In genomic region chr9:91945277-91946074, GRCh38 we compare ENCODE assay signal across 14 cellular contexts. TPM values are rescaled to one million over a fixed set of nuclear protein-coding genes. Genes with fewer than 3 reads are reported as not detected.
DNase-seq lines count a peak whose midpoint lies in the region; ATAC-seq and TF ChIP-seq lines count a peak whose summit lies in the region.
"Had no signal": no experiment of that assay in that cellular context is flagged by ENCODE, and none has a peak within 500 bp of the region (broad histone marks: within the 10 kb centered on the region; RNA-seq: fewer than 3 reads in every experiment).

No MANE protein-coding gene starts in this region.

- TF ChIP-seq POLR2A in gastrocnemius medialis (IDR thresholded peaks at IDR 0.05) = no peak

- peak overlapping the region; percentile 88 for H3K4me3 Mint-ChIP-seq in endodermal cell
- H3K4me3 Mint-ChIP-seq in activated T-helper 1 cell treated with anti-CD3 and anti-CD28 coated beads, Interleukin-12 subunit alpha, Interleukin-12 subunit beta, Interleukin-2, Interleukin-4 antibody, amounts not matched to agents 30 ng/mL and 10 ng/mL and 1 ng/mL, durations not matched to agents 14 hours and 24 hours and 36 hours = no peak overlapping the region
- H3K4me3 Mint-ChIP-seq: activated B cell treated with CpG ODN at 0.5 μM for 24 hours had no signal

- DNase-seq in A673 (ENCODE audit: low spot score) = peak; percentile 89
- DNase-seq in endodermal cell = peak; percentile 83
- DNase-seq in mesendoderm = peak; percentile 98
- no peak for DNase-seq in activated T-helper 1 cell treated with anti-CD3 and anti-CD28 coated beads, Interleukin-12 subunit alpha, Interleukin-12 subunit beta, Interleukin-2, Interleukin-4 antibody, amounts not matched to agents 30 ng/mL and 10 ng/mL and 1 ng/mL, durations not matched to agents 14 hours and 24 hours and 36 hours (ENCODE audit: low spot score)
- no peak for DNase-seq in gastrocnemius medialis
- DNase-seq: activated B cell treated with CpG ODN at 0.5 μM for 24 hours; stimulated activated CD4-positive, alpha-beta T cell treated with anti-CD3 and anti-CD28 coated beads, Interleukin-2, amount 100 ng/mL, for 48 hours had no signal

- H2BK5ac ChIP-seq in mesendoderm (ENCODE audit: low read length) = no peak overlapping the region

- H3K4me3 ChIP-seq in A673 (ENCODE audit: low read depth, low read length, poor library complexity, severe bottlenecking) (peak overlapping the region; percentile 14), HEK293 (ENCODE audit: low read depth, low read length) (no peak overlapping the region), endodermal cell (ENCODE audit: low read length) (peak overlapping the region; percentile 97), mesendoderm (ENCODE audit: low read length) (no peak overlapping the region), gastrocnemius medialis (no peak overlapping the region)
- H3K4me3 ChIP-seq: BLaER1 treated with 17β-estradiol and CSF1 and Interleukin-3, amounts not matched to agents 10 nM and 100 nM; suprapubic skin had no signal

- peaks cover 15% of the 10 kb centered on the region for H3K79me1 ChIP-seq in mesendoderm (ENCODE audit: low read length)

- H3K9me3 ChIP-seq in A673 (ENCODE audit: low read depth, low read length, poor library complexity, severe bottlenecking) (no peaks in the 10 kb centered on the region), HEK293 (ENCODE audit: control insufficient read depth, insufficient read depth, low read depth, low read length) (no peaks in the 10 kb centered on the region), endodermal cell (ENCODE audit: control insufficient read depth, low read length) (no peaks in the 10 kb centered on the region), gastrocnemius medialis (no peaks in the 10 kb centered on the region)
- H3K9me3 ChIP-seq: BLaER1 treated with 17β-estradiol and CSF1 and Interleukin-3, amounts not matched to agents 10 nM and 100 nM; suprapubic skin had no signal

- H3K36me3 Mint-ChIP-seq in endodermal cell (ENCODE audit: low read depth) = peaks cover 27% of the 10 kb centered on the region
- peaks cover 3% of the 10 kb centered on the region for H3K36me3 Mint-ChIP-seq in activated T-helper 1 cell treated with anti-CD3 and anti-CD28 coated beads, Interleukin-12 subunit alpha, Interleukin-12 subunit beta, Interleukin-2, Interleukin-4 antibody, amounts not matched to agents 30 ng/mL and 10 ng/mL and 1 ng/mL, durations not matched to agents 14 hours and 24 hours and 36 hours (ENCODE audit: low read depth)

- H3K27me3 ChIP-seq in A673 (replicated peaks; ENCODE audit: insufficient read depth, low read depth, low read length, poor library complexity) (no peaks in the 10 kb centered on the region), endodermal cell (ENCODE audit: control insufficient read depth, insufficient read depth, low read length, poor library complexity, severe bottlenecking) (no peaks in the 10 kb centered on the region), mesendoderm (ENCODE audit: insufficient read depth, low read length, poor library complexity) (no peaks in the 10 kb centered on the region), gastrocnemius medialis (peaks cover 26 to 38% (median 34%) of the 10 kb centered on the region in 3 donors)

- no TSS peak for BruUV-seq in A673 (replicated peaks; lab: Mats Ljungman, UMichigan)

- H2BK120ac ChIP-seq in mesendoderm (ENCODE audit: low read depth, low read length) = peak overlapping the region; percentile 75

- H3K4ac ChIP-seq in mesendoderm (ENCODE audit: low read depth, low read length) = no peak overlapping the region

- H3K9ac ChIP-seq in endodermal cell (ENCODE audit: extremely low read depth, low read length, poor library complexity, severe bottlenecking) (peak overlapping the region; percentile 87), mesendoderm (ENCODE audit: low read length) (peak overlapping the region; percentile 67)
- H3K9ac ChIP-seq: BLaER1 treated with 17β-estradiol and CSF1 and Interleukin-3, amounts not matched to agents 10 nM and 100 nM; KMS-11 had no signal

- POLR2A ChIA-PET in A673 (lab: Charles Lee; ENCODE audit: low non-redundant PET) = interaction anchor here (0.6 kb wide), 1 partner anchor 902 kb away, joined by 3 read pairs; no protein-coding TSS in a partner anchor
- POLR2A ChIA-PET in HEK293 (lab: Yijun Ruan, JAX) = interaction anchor here (0.7 to 0.9 kb wide), 2 partner anchors 10 to 1600 kb away, joined by 3 read pairs; no protein-coding TSS in a partner anchor

- no peaks in the 10 kb centered on the region for H3K36me3 ChIP-seq in A673 (ENCODE audit: insufficient read depth, low read length, poor library complexity, severe bottlenecking)
- H3K36me3 ChIP-seq in HEK293 (ENCODE audit: control insufficient read depth in 2 of 2, insufficient read depth in 1 of 2, low read length in 2 of 2) = no peaks in the 10 kb centered on the region
- peaks cover 43% of the 10 kb centered on the region for H3K36me3 ChIP-seq in endodermal cell (ENCODE audit: control insufficient read depth, insufficient read depth, low read length)
- no peaks in the 10 kb centered on the region for H3K36me3 ChIP-seq in mesendoderm (ENCODE audit: control insufficient read depth, insufficient read depth, low read length)
- no peaks in the 10 kb centered on the region for H3K36me3 ChIP-seq in gastrocnemius medialis
- H3K36me3 ChIP-seq: BLaER1 treated with 17β-estradiol and CSF1 and Interleukin-3, amounts not matched to agents 10 nM and 100 nM; suprapubic skin had no signal

- no peaks in the 10 kb centered on the region for H3K9me3 Mint-ChIP-seq in endodermal cell
- H3K9me3 Mint-ChIP-seq in activated T-helper 1 cell treated with anti-CD3 and anti-CD28 coated beads, Interleukin-12 subunit alpha, Interleukin-12 subunit beta, Interleukin-2, Interleukin-4 antibody, amounts not matched to agents 30 ng/mL and 10 ng/mL and 1 ng/mL, durations not matched to agents 14 hours and 24 hours and 36 hours = no peaks in the 10 kb centered on the region
- H3K9me3 Mint-ChIP-seq: activated B cell treated with CpG ODN at 0.5 μM for 24 hours had no signal

- H3K4me1 ChIP-seq in A673 (ENCODE audit: insufficient read depth, low read length, poor library complexity, severe bottlenecking) (peaks cover 47% of the 10 kb centered on the region), HEK293 (ENCODE audit: control insufficient read depth, insufficient read depth, low read length) (peaks cover 13% of the 10 kb centered on the region), endodermal cell (ENCODE audit: control insufficient read depth, insufficient read depth, low read length) (peaks cover 8% of the 10 kb centered on the region), mesendoderm (ENCODE audit: control insufficient read depth, low read depth, low read length) (peaks cover 29% of the 10 kb centered on the region), gastrocnemius medialis (peaks cover 0 to 7% of the 10 kb centered on the region in 2 donors)

- no peak overlapping the region for H4K8ac ChIP-seq in mesendoderm (ENCODE audit: low read depth, low read length)

- H3K27me3 Mint-ChIP-seq in endodermal cell (ENCODE audit: insufficient read depth) = no peaks in the 10 kb centered on the region
- peaks cover 34% of the 10 kb centered on the region for H3K27me3 Mint-ChIP-seq in activated T-helper 1 cell treated with anti-CD3 and anti-CD28 coated beads, Interleukin-12 subunit alpha, Interleukin-12 subunit beta, Interleukin-2, Interleukin-4 antibody, amounts not matched to agents 30 ng/mL and 10 ng/mL and 1 ng/mL, durations not matched to agents 14 hours and 24 hours and 36 hours (ENCODE audit: insufficient read depth)

- intact Hi-C loops in A673 (cut with micrococcal nuclease; ENCODE audit: unreplicated experiment) = loop anchor here (1.0 to 5.0 kb wide), 2 partner anchors 46 to 98 kb away; no protein-coding TSS in a partner anchor
- intact Hi-C loops in activated T-helper 1 cell treated with anti-CD3 and anti-CD28 coated beads, Interleukin-12 subunit alpha, Interleukin-12 subunit beta, Interleukin-2, Interleukin-4 antibody, amounts not matched to agents 30 ng/mL and 10 ng/mL and 1 ng/mL, durations not matched to agents 14 hours and 24 hours and 36 hours (cut with micrococcal nuclease) = no loop called here
- intact Hi-C loops in gastrocnemius medialis (cut with DNase I; ENCODE audit: low total_unique reads) = loop anchor here (5.0 kb wide), 1 partner anchor 168 kb away; no protein-coding TSS in a partner anchor

- in situ Hi-C loops in gastrocnemius medialis (cut with MboI; ENCODE audit: low sequenced_read_pairs in 4 of 4) = loop anchor here in 1 of 4 donors (25.0 kb wide), 1 partner anchor 158 kb away; no protein-coding TSS in a partner anchor

- no peak overlapping the region for H3K23ac ChIP-seq in mesendoderm (ENCODE audit: low read length)

- CTCF ChIA-PET in A673 (lab: Charles Lee) (interaction anchor here (0.7 to 1.7 kb wide), 5 partner anchors 9 to 1082 kb away, joined by 3 to 11 read pairs (median 5); no protein-coding TSS in a partner anchor), HEK293 (lab: Yijun Ruan, JAX) (interaction anchor here (0.6 to 2.8 kb wide), 8 partner anchors 9 to 1050 kb away, joined by 3 to 15 read pairs (median 5); no protein-coding TSS in a partner anchor)

- H4K5ac ChIP-seq in mesendoderm (ENCODE audit: low read length) = no peak overlapping the region

- H3K27ac Mint-ChIP-seq in endodermal cell = peak overlapping the region; percentile 56
- H3K27ac Mint-ChIP-seq in activated T-helper 1 cell treated with anti-CD3 and anti-CD28 coated beads, Interleukin-12 subunit alpha, Interleukin-12 subunit beta, Interleukin-2, Interleukin-4 antibody, amounts not matched to agents 30 ng/mL and 10 ng/mL and 1 ng/mL, durations not matched to agents 14 hours and 24 hours and 36 hours = no peak overlapping the region
- H3K27ac Mint-ChIP-seq: activated B cell treated with CpG ODN at 0.5 μM for 24 hours had no signal

- 20 to 49% methylated on average over 2 to 10 of the region's 10 CpGs for WGBS in endodermal cell (ENCODE audit: insufficient coverage in 1 of 2, insufficient read length in 1 of 2), 2 experiments
- no CpG with 5 or more reads among the region's 10 CpGs for WGBS in mesendoderm (ENCODE audit: extremely low coverage, insufficient coverage, low lambda C conversion rate)

- no peak overlapping the region for H2BK15ac ChIP-seq in mesendoderm (replicated peaks; ENCODE audit: low read depth)

- TF ChIP-seq CTCF in A673 (conservative IDR thresholded peaks at IDR 0.05; ENCODE audit: low read depth, low read length) = no peak
- no peak for TF ChIP-seq CTCF in HEK293 (tag by site-specific recombination; IDR thresholded peaks at IDR 0.05)
- TF ChIP-seq CTCF in endodermal cell (conservative IDR thresholded peaks at IDR 0.05) = no peak
- TF ChIP-seq CTCF in gastrocnemius medialis (IDR thresholded peaks at IDR 0.05 in 4 of 5, conservative IDR thresholded peaks at IDR 0.05 in 1 of 5) = no peak

- H3K4me1 Mint-ChIP-seq in endodermal cell = peaks cover 62% of the 10 kb centered on the region
- peaks cover 16% of the 10 kb centered on the region for H3K4me1 Mint-ChIP-seq in activated T-helper 1 cell treated with anti-CD3 and anti-CD28 coated beads, Interleukin-12 subunit alpha, Interleukin-12 subunit beta, Interleukin-2, Interleukin-4 antibody, amounts not matched to agents 30 ng/mL and 10 ng/mL and 1 ng/mL, durations not matched to agents 14 hours and 24 hours and 36 hours (ENCODE audit: low read depth)

- H3K56ac ChIP-seq in mesendoderm (ENCODE audit: low read length) = peak overlapping the region; percentile 74

- peak overlapping the region; percentile 95 for H3K18ac ChIP-seq in mesendoderm (ENCODE audit: low read length)

- no peak for ATAC-seq in HG02763 (IDR thresholded peaks at IDR 0.05; ENCODE audit: unreplicated experiment)
- no peak for ATAC-seq in gastrocnemius medialis
- ATAC-seq in GM21526 (IDR thresholded peaks at IDR 0.05; ENCODE audit: low FRiP score, unreplicated experiment) = no peak

- peak overlapping the region; percentile 79 for H3K27ac ChIP-seq in A673 (ENCODE audit: low read depth, low read length, poor library complexity, severe bottlenecking)
- peak overlapping the region; percentile 8; the same call in 1 of the 2 replicates for H3K27ac ChIP-seq in HEK293 (ENCODE audit: extremely low read depth, low read depth, low read length)
- no peak overlapping the region for H3K27ac ChIP-seq in endodermal cell (ENCODE audit: low read depth, low read length)
- H3K27ac ChIP-seq in mesendoderm (ENCODE audit: low read depth, low read length) = peak overlapping the region; percentile 25
- no peak overlapping the region for H3K27ac ChIP-seq in gastrocnemius medialis
- H3K27ac ChIP-seq: BLaER1 treated with 17β-estradiol and CSF1 and Interleukin-3, amounts not matched to agents 10 nM and 100 nM; KMS-11; suprapubic skin had no signal

- no peak overlapping the region for H2AK5ac ChIP-seq in mesendoderm (ENCODE audit: low read length)

- H3K79me2 ChIP-seq in mesendoderm (ENCODE audit: control insufficient read depth, insufficient read depth, low read length) = peaks cover 78% of the 10 kb centered on the region

- H3K4me2 ChIP-seq in mesendoderm (ENCODE audit: low read length) = peak overlapping the region; percentile 41
- H3K4me2 ChIP-seq: BLaER1 treated with 17β-estradiol and CSF1 and Interleukin-3, amounts not matched to agents 10 nM and 100 nM; KMS-11 had no signal

RNA-seq across cellular contexts. Expression of gene ROR2, which starts 4.6 kb away (rescaled TPM):
- total RNA-seq in A673 (2021) = 12.3 and 17.8 TPM in 2 replicates
- 100 to 1,000 TPM; 104 to 160 TPM for total RNA-seq in endodermal cell
- polyA plus RNA-seq in endodermal cell (2013, experiment 1 of 2) = 39.8 TPM
- 40.9 TPM for polyA plus RNA-seq in endodermal cell (2013, experiment 2 of 2)
- 24.3 TPM for polyA plus RNA-seq in mesendoderm (2013, experiment 1 of 2)
- polyA plus RNA-seq in mesendoderm (2013, experiment 2 of 2) = 22.3 TPM
- total RNA-seq in activated T-helper 1 cell treated with anti-CD3 and anti-CD28 coated beads, Interleukin-12 subunit alpha, Interleukin-12 subunit beta, Interleukin-2, Interleukin-4 antibody, amounts not matched to agents 30 ng/mL and 10 ng/mL and 1 ng/mL, durations not matched to agents 14 hours and 24 hours and 36 hours = 1.1 and 1.6 TPM in 2 replicates
- total RNA-seq in gastrocnemius medialis = 1 to 10 TPM in 1 of 4 donors, under 1 TPM in 3; 0.15 to 1.2 (median 0.61) TPM
- total RNA-seq: activated B cell treated with CpG ODN at 0.5 μM for 24 hours, mononuclear cell had no signal

Comparison
In these comparisons a context has a peak if more than half of its experiments do, and no peak if none do; other contexts are left out.
1. DNase-seq: peak in A673 (single experiment), endodermal cell (single experiment) and mesendoderm (single experiment); none in activated T-helper 1 cell treated with anti-CD3 and anti-CD28 coated beads, Interleukin-12 subunit alpha, Interleukin-12 subunit beta, Interleukin-2, Interleukin-4 antibody, amounts not matched to agents 30 ng/mL and 10 ng/mL and 1 ng/mL, durations not matched to agents 14 hours and 24 hours and 36 hours (single experiment) and gastrocnemius medialis (0 of 2).
2. H3K27ac ChIP-seq: peak in A673 (single experiment), HEK293 (single experiment) and mesendoderm (single experiment); none in endodermal cell (single experiment) and gastrocnemius medialis (0 of 4).
3. H3K4me3 ChIP-seq: peak in A673 (single experiment) and endodermal cell (single experiment); none in HEK293 (single experiment), mesendoderm (single experiment) and gastrocnemius medialis (0 of 4).